22 cellular contexts compared by ENCODE assay signal in genomic region chr2:118190365-118190916, GRCh38.
A peak's percentile ranks its signal among the peaks of the same experiment; 100 is the strongest.
DNase-seq lines count a peak whose midpoint lies in the region; ATAC-seq, FAIRE-seq and TF ChIP-seq lines count a peak whose summit lies in the region.
"Had no signal": no experiment of that assay in that cellular context is flagged by ENCODE, and none has a peak within 500 bp of the region (broad histone marks: within the 10 kb centered on the region; RNA-seq: fewer than 3 reads in every experiment).

No MANE protein-coding gene starts in this region.

- no peak overlapping the region for H3K4me2 ChIP-seq in HepG2 (ENCODE audit: low read depth, low read length)

- peaks cover 32% of the 10 kb centered on the region for H3K4me1 Mint-ChIP-seq in endodermal cell

- peak; percentile 60 for FAIRE-seq in HepG2 (lab: Jason Lieb, UNC)
- FAIRE-seq: pancreas, RCC 7860 had no signal

- ATAC-seq in HepG2 (no peak), right lobe of liver (no peak), GM21423 (IDR thresholded peaks at IDR 0.05; ENCODE audit: unreplicated experiment) (no peak), aorta (ENCODE audit: low FRiP score) (no peak), mucosa of descending colon (no peak)
- ATAC-seq: activated CD4-positive, alpha-beta T cell treated with anti-CD3 and anti-CD28 coated beads for 36 hours; activated CD8-positive, alpha-beta memory T cell treated with anti-CD3 and anti-CD28 coated beads, Interleukin-2, amount 10 ng/mL, durations not matched to agents 7 days and 5 days; naive thymus-derived CD4-positive, alpha-beta T cell; pancreas; sciatic nerve; stimulated activated effector memory CD8-positive, alpha-beta T cell treated with anti-CD3 and anti-CD28 coated beads, Interleukin-12 subunit alpha, Interleukin-12 subunit beta, amount 100 ng/mL, for 72 hours had no signal

- no peaks in the 10 kb centered on the region for H3K79me2 ChIP-seq in HepG2 (ENCODE audit: insufficient read depth, low read length)

- in situ Hi-C loops in HepG2 (cut with HindIII; ENCODE audit: extremely low pct_ligation_motif_present, low pct_unique_long_range_greater_than_20kb) = no loop called here

- TF ChIP-seq POLR2A in HepG2 (IDR thresholded peaks at IDR 0.05; ENCODE audit: insufficient read depth in 1 of 2, low read depth in 2 of 2, low read length in 2 of 2) = no peak
- no peak for TF ChIP-seq POLR2A in right lobe of liver (IDR thresholded peaks at IDR 0.05)

- H2AFZ ChIP-seq in HepG2 (ENCODE audit: low read length) = no peak overlapping the region

- TF ChIP-seq RAD21 in HepG2 (CRISPR knock-in tag; IDR thresholded peaks at IDR 0.05) = no peak

- no peaks in the 10 kb centered on the region for H3K9me3 Mint-ChIP-seq in endodermal cell
- H3K9me3 Mint-ChIP-seq: activated naive CD8-positive, alpha-beta T cell treated with anti-CD3 and anti-CD28 coated beads, Interleukin-2, amount 10 ng/mL, durations not matched to agents 7 days and 5 days; naive thymus-derived CD4-positive, alpha-beta T cell; stimulated activated effector memory CD8-positive, alpha-beta T cell treated with anti-CD3 and anti-CD28 coated beads, Interleukin-12 subunit alpha, Interleukin-12 subunit beta, amount 100 ng/mL, for 72 hours had no signal

- no peaks in the 10 kb centered on the region for H4K20me1 ChIP-seq in HepG2 (ENCODE audit: insufficient read depth, low read length)

- no peak for TF ChIP-seq EP300 in HepG2 (IDR thresholded peaks at IDR 0.05; ENCODE audit: low read depth in 2 of 2, low read length in 2 of 2)
- no peak for TF ChIP-seq EP300 in HepG2 (CRISPR knock-in tag; IDR thresholded peaks at IDR 0.05; ENCODE audit: borderline replicate concordance)

- H3K27me3 Mint-ChIP-seq in endodermal cell (ENCODE audit: insufficient read depth) = peaks cover 3% of the 10 kb centered on the region
- H3K27me3 Mint-ChIP-seq: activated CD4-positive, alpha-beta T cell treated with anti-CD3 and anti-CD28 coated beads for 36 hours had no signal

- H3K27me3 ChIP-seq in HepG2 (ENCODE audit: control insufficient read depth in 1 of 2, insufficient read depth in 2 of 2, low read length in 2 of 2) (peaks cover 0 to 12% of the 10 kb centered on the region in 2 experiments; a peak in 2 of 5 replicates), right lobe of liver (no peaks in the 10 kb centered on the region), aorta (ENCODE audit: control insufficient read depth in 1 of 2, insufficient read depth in 2 of 2, low read length in 1 of 2) (no peaks in the 10 kb centered on the region), endodermal cell (ENCODE audit: control insufficient read depth, insufficient read depth, low read length, poor library complexity, severe bottlenecking) (no peaks in the 10 kb centered on the region)
- H3K27me3 ChIP-seq: brain microvascular endothelial cell, pancreas, testis had no signal

- H3K4me3 Mint-ChIP-seq in endodermal cell = no peak overlapping the region
- H3K4me3 Mint-ChIP-seq: activated CD4-positive, alpha-beta T cell treated with anti-CD3 and anti-CD28 coated beads for 36 hours; activated CD8-positive, alpha-beta memory T cell treated with anti-CD3 and anti-CD28 coated beads, Interleukin-2, amount 10 ng/mL, durations not matched to agents 7 days and 5 days; activated naive CD8-positive, alpha-beta T cell treated with anti-CD3 and anti-CD28 coated beads, Interleukin-2, amount 10 ng/mL, durations not matched to agents 7 days and 5 days; naive thymus-derived CD4-positive, alpha-beta T cell; stimulated activated effector memory CD8-positive, alpha-beta T cell treated with anti-CD3 and anti-CD28 coated beads, Interleukin-12 subunit alpha, Interleukin-12 subunit beta, amount 100 ng/mL, for 72 hours had no signal

- CTCF ChIA-PET in HepG2 (lab: Yijun Ruan, JAX; ENCODE audit: low intra/inter-chr PET ratio, low total read pairs) = no interaction called here

- POLR2A ChIA-PET in HepG2 (lab: Yijun Ruan, JAX) = no interaction called here

- no TSS peak for BruUV-seq in HepG2 (replicated peaks; lab: Mats Ljungman, UMichigan)

- H3K36me3 Mint-ChIP-seq in endodermal cell (ENCODE audit: low read depth) = no peaks in the 10 kb centered on the region
- H3K36me3 Mint-ChIP-seq: activated naive CD8-positive, alpha-beta T cell treated with anti-CD3 and anti-CD28 coated beads, Interleukin-2, amount 10 ng/mL, durations not matched to agents 7 days and 5 days; naive thymus-derived CD4-positive, alpha-beta T cell had no signal

- intact Hi-C loops in HepG2 (cut with micrococcal nuclease; ENCODE audit: unreplicated experiment) (no loop called here), right lobe of liver (cut with DNase I) (no loop called here), aorta (cut with DNase I) (no loop called here), mucosa of descending colon (cut with DNase I, micrococcal nuclease) (no loop called here)

- H3K36me3 ChIP-seq in HepG2 (replicated peaks in 1 of 2; ENCODE audit: control insufficient read depth in 1 of 2, insufficient read depth in 2 of 2, low read length in 2 of 2) (no peaks in the 10 kb centered on the region), right lobe of liver (no peaks in the 10 kb centered on the region), aorta (ENCODE audit: control insufficient read depth in 1 of 2, insufficient read depth in 2 of 2, low read length in 1 of 2) (no peaks in the 10 kb centered on the region), endodermal cell (ENCODE audit: control insufficient read depth, insufficient read depth, low read length) (no peaks in the 10 kb centered on the region), mucosa of descending colon (ENCODE audit: low read depth) (no peaks in the 10 kb centered on the region)
- H3K36me3 ChIP-seq: brain microvascular endothelial cell, pancreas had no signal

- no peaks in the 10 kb centered on the region for H3K9me3 ChIP-seq in HepG2 (ENCODE audit: low read length)
- no peaks in the 10 kb centered on the region for H3K9me3 ChIP-seq in right lobe of liver
- H3K9me3 ChIP-seq in aorta (ENCODE audit: control insufficient read depth, low read length) = no peaks in the 10 kb centered on the region
- H3K9me3 ChIP-seq in endodermal cell (ENCODE audit: control insufficient read depth, low read length) = no peaks in the 10 kb centered on the region
- no peaks in the 10 kb centered on the region for H3K9me3 ChIP-seq in mucosa of descending colon
- H3K9me3 ChIP-seq: pancreas, testis had no signal

- H3K27ac Mint-ChIP-seq in endodermal cell = no peak overlapping the region
- H3K27ac Mint-ChIP-seq: activated CD4-positive, alpha-beta T cell treated with anti-CD3 and anti-CD28 coated beads for 36 hours; activated CD8-positive, alpha-beta memory T cell treated with anti-CD3 and anti-CD28 coated beads, Interleukin-2, amount 10 ng/mL, durations not matched to agents 7 days and 5 days; activated naive CD8-positive, alpha-beta T cell treated with anti-CD3 and anti-CD28 coated beads, Interleukin-2, amount 10 ng/mL, durations not matched to agents 7 days and 5 days; stimulated activated effector memory CD8-positive, alpha-beta T cell treated with anti-CD3 and anti-CD28 coated beads, Interleukin-12 subunit alpha, Interleukin-12 subunit beta, amount 100 ng/mL, for 72 hours had no signal

- H3K4me3 ChIP-seq in HepG2 (replicated peaks in 1 of 3; ENCODE audit: insufficient read depth in 1 of 3, low read depth in 2 of 3, low read length in 3 of 3) (no peak overlapping the region), right lobe of liver (no peak overlapping the region), aorta (ENCODE audit: low read length in 2 of 2) (no peak overlapping the region), endodermal cell (ENCODE audit: low read length) (no peak overlapping the region), mucosa of descending colon (no peak overlapping the region)
- H3K4me3 ChIP-seq: coronary artery, pancreas, testis had no signal

- 22% methylated on average over 2 of the region's 2 CpGs for WGBS in HepG2 (ENCODE audit: low lambda C conversion rate)
- WGBS in right lobe of liver (ENCODE audit: insufficient coverage, low coverage, low lambda C conversion rate, missing lambda C conversion rate) = 100% methylated on average over 1 of the region's 2 CpGs
- 93 to 95% methylated on average over 2 of the region's 2 CpGs for WGBS in aorta, 2 donors
- 100% methylated on average over 1 of the region's 2 CpGs; no CpG with 5 or more reads in 1 of the 2 experiments for WGBS in endodermal cell (ENCODE audit: insufficient coverage in 1 of 2, insufficient read length in 1 of 2), 2 experiments

- peaks cover 16% of the 10 kb centered on the region; the same call in 1 of the 2 replicates for H3K4me1 ChIP-seq in HepG2 (ENCODE audit: insufficient read depth, low read length)
- H3K4me1 ChIP-seq in right lobe of liver = no peaks in the 10 kb centered on the region
- no peaks in the 10 kb centered on the region for H3K4me1 ChIP-seq in aorta (ENCODE audit: control insufficient read depth in 1 of 2, insufficient read depth in 2 of 2, low read length in 2 of 2)
- peaks cover 9% of the 10 kb centered on the region for H3K4me1 ChIP-seq in endodermal cell (ENCODE audit: control insufficient read depth, insufficient read depth, low read length)
- H3K4me1 ChIP-seq in mucosa of descending colon (ENCODE audit: low read depth) = peaks cover 4% of the 10 kb centered on the region
- H3K4me1 ChIP-seq: pancreas, testis had no signal

- TF ChIP-seq CTCF in HepG2 (CRISPR knock-in tag; IDR thresholded peaks at IDR 0.05) (no peak), right lobe of liver (IDR thresholded peaks at IDR 0.05) (no peak), endodermal cell (conservative IDR thresholded peaks at IDR 0.05) (no peak), mucosa of descending colon (IDR thresholded peaks at IDR 0.05) (no peak)

- DNase-seq in HepG2 (ENCODE audit: low spot score) (peak; percentile 30), right lobe of liver (no peak), NCI-H1436 treated with DMSO at 0.1 percent for 48 hours (lab: John Stamatoyannopoulos, UW) (peak; percentile 39), NCI-H748 treated with DMSO at 0.1 percent for 48 hours (lab: John Stamatoyannopoulos, UW) (peak; percentile 87), aorta (no peak), endodermal cell (no peak), mucosa of descending colon (no peak)
- DNase-seq: activated CD4-positive, alpha-beta T cell treated with anti-CD3 and anti-CD28 coated beads for 36 hours; activated CD8-positive, alpha-beta memory T cell treated with anti-CD3 and anti-CD28 coated beads, Interleukin-2, amount 10 ng/mL, durations not matched to agents 7 days and 5 days; activated naive CD8-positive, alpha-beta T cell treated with anti-CD3 and anti-CD28 coated beads, Interleukin-2, amount 10 ng/mL, durations not matched to agents 7 days and 5 days; brain microvascular endothelial cell; foreskin melanocyte; KG1; naive thymus-derived CD4-positive, alpha-beta T cell; pancreas; testis had no signal

- H3K27ac ChIP-seq in HepG2 (ENCODE audit: extremely low read length, insufficient read depth, low read length) (no peak overlapping the region), right lobe of liver (no peak overlapping the region), aorta (ENCODE audit: low read depth in 1 of 2, low read length in 2 of 2) (no peak overlapping the region), endodermal cell (ENCODE audit: low read depth, low read length) (no peak overlapping the region)
- H3K27ac ChIP-seq: brain microvascular endothelial cell, coronary artery, epithelial cell of prostate, pancreas, testis had no signal

- H3K9ac ChIP-seq in HepG2 (ENCODE audit: insufficient read depth, low read depth, low read length) (no peak overlapping the region), endodermal cell (ENCODE audit: extremely low read depth, low read length, poor library complexity, severe bottlenecking) (no peak overlapping the region)

Comparison
In these comparisons a context has a peak if more than half of its experiments do, and no peak if none do; other contexts are left out.
1. DNase-seq: peak in HepG2 (single experiment), NCI-H1436 treated with DMSO at 0.1 percent for 48 hours (single experiment) and NCI-H748 treated with DMSO at 0.1 percent for 48 hours (single experiment); none in right lobe of liver (0 of 3), aorta (0 of 2), endodermal cell (single experiment) and mucosa of descending colon (0 of 3).